10 cellular contexts compared by ENCODE assay signal in genomic region chr9:114677418-114677817, GRCh38. TPM values are rescaled to one million over a fixed set of nuclear protein-coding genes. Genes with fewer than 3 reads are reported as not detected.
DNase-seq lines count a peak whose midpoint lies in the region; ATAC-seq and TF ChIP-seq lines count a peak whose summit lies in the region.
"Had no signal": no experiment of that assay in that cellular context is flagged by ENCODE, and none has a peak within 500 bp of the region (broad histone marks: within the 10 kb centered on the region; RNA-seq: fewer than 3 reads in every experiment).

No MANE protein-coding gene starts in this region.

- H3K4me3 ChIP-seq in brain microvascular endothelial cell (ENCODE audit: low read depth, low read length): no peak overlapping the region

- TF ChIP-seq CTCF in brain microvascular endothelial cell (IDR thresholded peaks at IDR 0.05; ENCODE audit: low read depth, low read length, missing control alignments) (no peak), osteocyte (IDR thresholded peaks at IDR 0.05) (no peak)

- H3K4me1 Mint-ChIP-seq in osteocyte (ENCODE audit: unreplicated experiment): peaks cover 42% of the 10 kb centered on the region

- ATAC-seq in GM18520 (IDR thresholded peaks at IDR 0.05; ENCODE audit: unreplicated experiment): no peak

- H3K27me3 ChIP-seq in brain microvascular endothelial cell (replicated peaks): no peaks in the 10 kb centered on the region

- H3K27ac ChIP-seq in brain microvascular endothelial cell: peak overlapping the region; percentile 68

- peaks cover under 1% of the 10 kb centered on the region for H3K27me3 Mint-ChIP-seq in osteocyte (ENCODE audit: unreplicated experiment)

- H3K36me3 Mint-ChIP-seq in osteocyte (ENCODE audit: unreplicated experiment): no peaks in the 10 kb centered on the region

- in situ Hi-C loops in brain microvascular endothelial cell (cut with HindIII; ENCODE audit: low pct_ligation_motif_present, low sequenced_read_pairs): loop anchor here (10.0 to 25.0 kb wide), 2 partner anchors 57 to 335 kb away; no protein-coding TSS in a partner anchor

- peak overlapping the region; percentile 83 for H3K27ac Mint-ChIP-seq in osteocyte (ENCODE audit: unreplicated experiment)
- H3K27ac Mint-ChIP-seq: stimulated activated naive CD8-positive, alpha-beta T cell treated with anti-CD3 and anti-CD28 coated beads, Interleukin-15, Interleukin-2, amounts not matched to agents 100 ng/mL and 50 ng/mL, for 24 hours had no signal

- H3K9me3 Mint-ChIP-seq in osteocyte (ENCODE audit: unreplicated experiment): no peaks in the 10 kb centered on the region
- H3K9me3 Mint-ChIP-seq: immature natural killer cell; stimulated activated naive CD8-positive, alpha-beta T cell treated with anti-CD3 and anti-CD28 coated beads, Interleukin-15, Interleukin-2, amounts not matched to agents 100 ng/mL and 50 ng/mL, for 24 hours had no signal

- no peak overlapping the region for H3K4me3 Mint-ChIP-seq in osteocyte (ENCODE audit: unreplicated experiment)
- H3K4me3 Mint-ChIP-seq: immature natural killer cell; stimulated activated naive CD8-positive, alpha-beta T cell treated with anti-CD3 and anti-CD28 coated beads, Interleukin-15, Interleukin-2, amounts not matched to agents 100 ng/mL and 50 ng/mL, for 24 hours had no signal

- no peaks in the 10 kb centered on the region for H3K36me3 ChIP-seq in brain microvascular endothelial cell (replicated peaks)

- DNase-seq in GDM1 (lab: John Stamatoyannopoulos, UW) (peak; percentile 53), NCI-H2029 treated with DMSO at 0.1 percent for 48 hours (lab: John Stamatoyannopoulos, UW) (peak; percentile 79), brain microvascular endothelial cell (peak; percentile 100), osteocyte (ENCODE audit: extremely low spot score, unreplicated experiment) (peak; percentile 92), NCI-H146 treated with DMSO at 0.1 percent for 48 hours (lab: John Stamatoyannopoulos, UW; ENCODE audit: unreplicated experiment) (no peak)
- no peak for DNase-seq in stimulated activated CD4-positive, alpha-beta T cell treated with anti-CD3 and anti-CD28 coated beads, Interleukin-1b, Interleukin-23, amount 100 ng/mL, for 48 hours
- DNase-seq in activated CD4-positive, alpha-beta T cell treated with anti-CD3 and anti-CD28 coated beads for 1 hour: no peak
- DNase-seq: immature natural killer cell had no signal

RNA-seq across cellular contexts. Expression of gene TEX48, which starts 4.6 kb away (rescaled TPM):
- total RNA-seq in osteocyte: not detected in 2 replicates

RNA-seq across cellular contexts. Expression of gene TEX53, which starts 19.8 kb away (rescaled TPM):
- total RNA-seq in osteocyte: not detected in 2 replicates

Comparison
In these comparisons a context has a peak if more than half of its experiments do, and no peak if none do; other contexts are left out.
1. DNase-seq: peak in GDM1 (single experiment), NCI-H2029 treated with DMSO at 0.1 percent for 48 hours (single experiment), brain microvascular endothelial cell (single experiment) and osteocyte (single experiment); none in stimulated activated CD4-positive, alpha-beta T cell treated with anti-CD3 and anti-CD28 coated beads, Interleukin-1b, Interleukin-23, amount 100 ng/mL, for 48 hours (single experiment), activated CD4-positive, alpha-beta T cell treated with anti-CD3 and anti-CD28 coated beads for 1 hour (single experiment) and NCI-H146 treated with DMSO at 0.1 percent for 48 hours (single experiment).